9 cellular contexts compared by ENCODE assay signal in genomic region chr12:120709976-120710804, GRCh38. TPM values are rescaled to one million over a fixed set of nuclear protein-coding genes. Genes with fewer than 3 reads are reported as not detected.
DNase-seq lines count a peak whose midpoint lies in the region; ATAC-seq, FAIRE-seq and TF ChIP-seq lines count a peak whose summit lies in the region.
"Had no signal": no experiment of that assay in that cellular context is flagged by ENCODE, and none has a peak within 500 bp of the region (broad histone marks: within the 10 kb centered on the region; RNA-seq: fewer than 3 reads in every experiment).

Gene UNC119B, plus strand, starts transcription at chr12:120710458. Its CDS starts 17 bp downstream, at chr12:120710475.

- H3K4me1 ChIP-seq in neural progenitor cell, result peaks cover 20% of the 10 kb centered on the region

- no peaks in the 10 kb centered on the region for H3K9me3 ChIP-seq in neural progenitor cell (ENCODE audit: low read depth)

- H3K9me3 Mint-ChIP-seq in neural progenitor cell, result no peaks in the 10 kb centered on the region

- H3K4me2 ChIP-seq in neural progenitor cell, result peak within 1 kb of the TSS; percentile 100

- H3K27ac Mint-ChIP-seq in neural progenitor cell, result peak within 1 kb of the TSS; percentile 97

- peaks cover 14% of the 10 kb centered on the region for H3F3A ChIP-seq in neural progenitor cell (ENCODE audit: low read depth)

- no peak for FAIRE-seq in frontal cortex (lab: Jason Lieb, UNC)
- FAIRE-seq: TTC549 had no signal

- peak; percentile 68 for ATAC-seq in GM19351 (IDR thresholded peaks at IDR 0.05; ENCODE audit: unreplicated experiment)

- peak within 1 kb of the TSS; percentile 81 for H3K4me3 ChIP-seq in BJ (ENCODE audit: low read depth, low read length)
- H3K4me3 ChIP-seq in neural progenitor cell, result peak within 1 kb of the TSS; percentile 100

- H3K36me3 ChIP-seq in BJ (ENCODE audit: control insufficient read depth, insufficient read depth, low read length) (peaks cover 4% of the 10 kb centered on the region; the same call in 1 of the 2 replicates), neural progenitor cell (no peaks in the 10 kb centered on the region)

- H3K4me3 Mint-ChIP-seq in neural progenitor cell, result peak within 1 kb of the TSS; percentile 89

- DNase-seq in BJ (ENCODE audit: low read depth) (no peak), HK-2 (ENCODE audit: unreplicated experiment) (peak; percentile 75), SHP77 (lab: John Stamatoyannopoulos, UW) (peak; percentile 38 to 71), activated gamma-delta T cell (lab: John Stamatoyannopoulos, UW) (peak; percentile 68), frontal cortex (ENCODE audit: low spot score in 2 of 2) (peak; percentile 86 to 90), neural progenitor cell (ENCODE audit: low spot score) (peak; percentile 90), stromal cell of bone marrow (ENCODE audit: low read depth) (peak; percentile 33)

- peaks cover 43% of the 10 kb centered on the region for H4K20me1 ChIP-seq in neural progenitor cell (ENCODE audit: low read depth)

- TF ChIP-seq CTCF in BJ (IDR thresholded peaks at IDR 0.05; ENCODE audit: insufficient read depth, low read depth, low read length) (no peak), neural progenitor cell (IDR thresholded peaks at IDR 0.05) (no peak)

- no peaks in the 10 kb centered on the region for H3K27me3 Mint-ChIP-seq in neural progenitor cell (ENCODE audit: insufficient read depth, low read depth)

- CTCF ChIA-PET in BJ (lab: Yijun Ruan, JAX), result interaction anchor here (0.7 to 2.5 kb wide), 11 partner anchors 10 to 127 kb away, joined by 3 to 16 read pairs (median 6); no protein-coding TSS in a partner anchor

- H3K79me2 ChIP-seq in neural progenitor cell (ENCODE audit: low read depth), result peaks cover 43% of the 10 kb centered on the region

- peak within 1 kb of the TSS; percentile 95 for H2AFZ ChIP-seq in neural progenitor cell (replicated peaks)

- H3K27me3 ChIP-seq in BJ (ENCODE audit: control insufficient read depth, insufficient read depth, low read length), result no peaks in the 10 kb centered on the region
- H3K27me3 ChIP-seq in neural progenitor cell, result no peaks in the 10 kb centered on the region

- H3K36me3 Mint-ChIP-seq in neural progenitor cell, result peaks cover 10% of the 10 kb centered on the region

- POLR2A ChIA-PET in BJ (lab: Charles Lee), result no interaction called here

- peak within 1 kb of the TSS; percentile 90 for H3K9ac ChIP-seq in neural progenitor cell

- H3K4me1 Mint-ChIP-seq in neural progenitor cell, result peaks cover 26% of the 10 kb centered on the region

- peak within 1 kb of the TSS; percentile 51 for H3K27ac ChIP-seq in neural progenitor cell

RNA-seq across cellular contexts. Expression of gene UNC119B, which starts in this region (rescaled TPM):
- 32.0 and 37.0 TPM in 2 replicates for polyA plus RNA-seq in BJ (2011; rRNA removed)
- 21.9 and 31.2 TPM in 2 replicates for polyA minus RNA-seq in BJ (2011; rRNA and poly(A)+ RNA removed)
- total RNA-seq in frontal cortex (11.0 TPM), neural progenitor cell (ENCODE audit: low replicate concordance) (58.4 and 58.9 TPM in 2 replicates)
